Comparison of ENCODE assay signal across 8 cellular contexts in genomic region chr5:147188200-147189108, GRCh38. TPM values are rescaled to one million over a fixed set of nuclear protein-coding genes. Genes with fewer than 3 reads are reported as not detected.
DNase-seq lines count a peak whose midpoint lies in the region; ATAC-seq and TF ChIP-seq lines count a peak whose summit lies in the region.

No MANE protein-coding gene starts in this region.

- peak overlapping the region; percentile 40 for H3K4me3 ChIP-seq in psoas muscle

- no peaks in the 10 kb centered on the region for H3K36me3 Mint-ChIP-seq in activated naive CD8-positive, alpha-beta T cell treated with anti-CD3 and anti-CD28 coated beads for 36 hours

- 33 to 42% (median 34%) methylated on average over 20 of the region's 20 CpGs for WGBS in psoas muscle, 3 donors

- DNase-seq in ELR (ENCODE audit: low read depth): peak; percentile 72
- DNase-seq in HT1080 (ENCODE audit: low read depth): peak; percentile 37
- DNase-seq in NOMO-1 treated with DMSO at 0.1 percent for 48 hours (lab: John Stamatoyannopoulos, UW; ENCODE audit: unreplicated experiment): peak; percentile 56
- peak; percentile 9 for DNase-seq in activated naive CD8-positive, alpha-beta T cell treated with anti-CD3 and anti-CD28 coated beads for 36 hours
- DNase-seq in head of caudate nucleus: peak in 38 of 42 donors; percentile 20 to 94 (median 68)
- no peak for DNase-seq in psoas muscle
- DNase-seq in occipital lobe (lab: John Stamatoyannopoulos, UW): no peak

- peaks cover 3% of the 10 kb centered on the region for H3K4me1 Mint-ChIP-seq in activated naive CD8-positive, alpha-beta T cell treated with anti-CD3 and anti-CD28 coated beads for 36 hours

- H3K4me1 ChIP-seq in psoas muscle: no peaks in the 10 kb centered on the region

- no peaks in the 10 kb centered on the region for H3K9me3 Mint-ChIP-seq in activated naive CD8-positive, alpha-beta T cell treated with anti-CD3 and anti-CD28 coated beads for 36 hours

- peak; percentile 83 for TF ChIP-seq CTCF in psoas muscle (IDR thresholded peaks at IDR 0.05)

- no peak overlapping the region for H3K27ac Mint-ChIP-seq in activated naive CD8-positive, alpha-beta T cell treated with anti-CD3 and anti-CD28 coated beads for 36 hours

- H3K27me3 ChIP-seq in psoas muscle (ENCODE audit: insufficient read depth in 3 of 3, low read length in 2 of 3): no peaks in the 10 kb centered on the region

- ATAC-seq in GM21390 (IDR thresholded peaks at IDR 0.05; ENCODE audit: unreplicated experiment) (peak; percentile 91), psoas muscle (peak; percentile 49 to 76 (median 68))

- no peak overlapping the region for H3K4me3 Mint-ChIP-seq in activated naive CD8-positive, alpha-beta T cell treated with anti-CD3 and anti-CD28 coated beads for 36 hours

- H3K9me3 ChIP-seq in psoas muscle: no peaks in the 10 kb centered on the region

- no peak overlapping the region for H3K27ac ChIP-seq in psoas muscle

- no peaks in the 10 kb centered on the region for H3K36me3 ChIP-seq in psoas muscle (ENCODE audit: insufficient read depth in 1 of 2, low read depth in 1 of 2)

- peaks cover 18% of the 10 kb centered on the region for H3K27me3 Mint-ChIP-seq in activated naive CD8-positive, alpha-beta T cell treated with anti-CD3 and anti-CD28 coated beads for 36 hours

- intact Hi-C loops in head of caudate nucleus (cut with DNase I): loop anchor here (5.0 kb wide), 1 partner anchor 221 kb away; no protein-coding TSS in a partner anchor
- intact Hi-C loops in psoas muscle (cut with DNase I): loop anchor here in 1 of 2 donors (5.0 kb wide), 2 partner anchors 91 to 656 kb away; no protein-coding TSS in a partner anchor

RNA-seq across cellular contexts. Expression of gene STK32A, which starts 46.4 kb away (rescaled TPM):
- total RNA-seq in HT1080 (2014; rRNA removed; shearing (Covaris generic)): 0.39 and 0.87 TPM in 2 replicates
- 0.53 and 0.81 TPM in 2 replicates for polyA plus RNA-seq in HT1080 (2015; cell fraction: cytosol; rRNA removed)
- polyA plus RNA-seq in HT1080 (2015; cell fraction: nucleus; rRNA removed): 2.4 and 2.6 TPM in 2 replicates
- not detected for total RNA-seq in activated naive CD8-positive, alpha-beta T cell treated with anti-CD3 and anti-CD28 coated beads for 36 hours
- total RNA-seq in psoas muscle (1 to 10 TPM in 1 of 4 donors, under 1 TPM in 3; 0.17 to 2.6 (median 0.28) TPM), occipital lobe (5.3 TPM)
- polyA plus RNA-seq in psoas muscle: under 1 TPM; 0.09 to 0.42 (median 0.30) TPM

Comparison
In these comparisons a context has a peak if more than half of its experiments do, and no peak if none do; other contexts are left out.
1. DNase-seq: peak in ELR (single experiment), HT1080 (single experiment), NOMO-1 treated with DMSO at 0.1 percent for 48 hours (single experiment), activated naive CD8-positive, alpha-beta T cell treated with anti-CD3 and anti-CD28 coated beads for 36 hours (single experiment) and head of caudate nucleus (38 of 42); none in psoas muscle (0 of 2) and occipital lobe (single experiment).